In the genomic region with DNA sequence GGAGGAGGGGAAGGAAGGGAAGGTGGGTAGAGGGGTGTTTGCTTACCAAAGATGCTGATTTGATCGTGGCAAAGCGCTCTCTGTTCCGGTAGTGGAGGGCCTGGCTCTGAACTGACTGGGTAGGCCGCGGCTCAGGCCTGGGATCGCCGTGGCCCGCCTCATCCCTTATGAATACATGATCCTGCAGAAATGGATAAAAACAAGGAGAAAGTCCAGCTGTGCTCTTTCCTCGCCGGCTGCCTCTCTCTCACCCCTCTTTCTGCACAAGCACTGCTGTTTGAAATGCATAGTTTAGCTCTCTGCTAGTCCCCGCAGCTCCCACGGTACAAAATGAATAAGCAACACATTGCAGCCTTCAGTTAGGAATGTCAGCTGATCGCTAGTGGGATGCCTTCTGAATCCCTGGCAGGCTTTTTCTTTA, we compare ENCODE assay signal across 8 cellular contexts. TPM values are rescaled to one million over a fixed set of nuclear protein-coding genes. Genes with fewer than 3 reads are reported as not detected.
DNase-seq lines count a peak whose midpoint lies in the region; ATAC-seq, FAIRE-seq and TF ChIP-seq lines count a peak whose summit lies in the region.

No MANE protein-coding gene starts in this region.

- no peak for FAIRE-seq in HTR-8/SVneo (lab: Jason Lieb, UNC)

- no peaks in the 10 kb centered on the region for H3K79me2 ChIP-seq in GM23338 (replicated peaks; ENCODE audit: insufficient read depth)

- H3K27me3 Mint-ChIP-seq in GM23338 (ENCODE audit: insufficient read depth, low read depth, poor library complexity) = no peaks in the 10 kb centered on the region

- H3K27me3 ChIP-seq in GM23338 (ENCODE audit: insufficient read depth) (no peaks in the 10 kb centered on the region), adrenal gland (no peaks in the 10 kb centered on the region), right cardiac atrium (ENCODE audit: control insufficient read depth, insufficient read depth) (no peaks in the 10 kb centered on the region), rectal smooth muscle tissue (ENCODE audit: control insufficient read depth, insufficient read depth, low read length) (no peaks in the 10 kb centered on the region)

- WGBS in adrenal gland, 4 donors = 19 to 27% (median 21%) methylated on average over 13 of the region's 13 CpGs
- 29% methylated on average over 13 of the region's 13 CpGs for WGBS in right cardiac atrium

- H2AFZ ChIP-seq in GM23338 = peak overlapping the region; percentile 52; the same call in 1 of the 2 replicates

- H3K9me3 ChIP-seq in adrenal gland (replicated peaks in 1 of 3) (no peaks in the 10 kb centered on the region), right cardiac atrium (ENCODE audit: control insufficient read depth, low read length) (no peaks in the 10 kb centered on the region)

- DNase-seq in GM23338 (ENCODE audit: low spot score) (peak; percentile 72), adrenal gland (peak; percentile 23 to 70 (median 30)), right cardiac atrium (peak; percentile 32 to 70 (median 59)), HTR-8/SVneo (ENCODE audit: insufficient read length, low spot score) (no peak), ACHN (no peak), NOMO-1 treated with DMSO at 0.1 percent for 48 hours (lab: John Stamatoyannopoulos, UW; ENCODE audit: unreplicated experiment) (no peak)

- no peaks in the 10 kb centered on the region for H3K9me3 Mint-ChIP-seq in GM23338

- ATAC-seq in GM23338 = peak; percentile 95
- peak; percentile 80 to 81 for ATAC-seq in right cardiac atrium
- ATAC-seq in HG03280 (IDR thresholded peaks at IDR 0.05; ENCODE audit: unreplicated experiment) = no peak

- H3K4me3 ChIP-seq in GM23338 (peak overlapping the region; percentile 15), adrenal gland (peak overlapping the region in 2 of 4 donors; percentile 14 to 43), right cardiac atrium (ENCODE audit: low read length) (peak overlapping the region; percentile 31), rectal smooth muscle tissue (ENCODE audit: low read length) (peak overlapping the region; percentile 60)

- no peaks in the 10 kb centered on the region for H4K20me1 ChIP-seq in GM23338 (replicated peaks; ENCODE audit: insufficient read depth)

- no peaks in the 10 kb centered on the region for H3K9me2 ChIP-seq in GM23338 (ENCODE audit: insufficient read depth)

- intact Hi-C loops in adrenal gland (cut with DNase I) (no loop called here), right cardiac atrium (cut with DNase I) (loop anchor here in 2 of 4 donors (5.0 kb wide), 1 partner anchor 183 kb away; a partner anchor contains a TSS)

- peak overlapping the region; percentile 16 for H3K4me2 ChIP-seq in GM23338

- TF ChIP-seq POLR2A in adrenal gland (IDR thresholded peaks at IDR 0.05) = no peak

- peaks cover 28% of the 10 kb centered on the region for H3K4me1 Mint-ChIP-seq in GM23338

- peak overlapping the region; percentile 69 for H3K4me3 Mint-ChIP-seq in GM23338

- no peak for TF ChIP-seq CTCF in GM23338 (conservative IDR thresholded peaks at IDR 0.05; ENCODE audit: low read depth in 2 of 2)
- no peak for TF ChIP-seq CTCF in adrenal gland (IDR thresholded peaks at IDR 0.05)

- H3K36me3 ChIP-seq in GM23338 (ENCODE audit: insufficient read depth) = no peaks in the 10 kb centered on the region
- no peaks in the 10 kb centered on the region for H3K36me3 ChIP-seq in adrenal gland (replicated peaks in 1 of 2)
- H3K36me3 ChIP-seq in rectal smooth muscle tissue (ENCODE audit: control insufficient read depth, insufficient read depth, low read length) = no peaks in the 10 kb centered on the region

- in situ Hi-C loops in ACHN (cut with HindIII; ENCODE audit: low pct_ligation_motif_present, low pct_unique_long_range_greater_than_20kb, low sequenced_read_pairs) = loop anchor here (10.0 kb wide), 1 partner anchor 185 kb away; a partner anchor contains a TSS

- peak overlapping the region; percentile 47; the same call in 1 of the 2 replicates for H3K27ac ChIP-seq in GM23338 (ENCODE audit: low read depth)
- peak overlapping the region in 4 of 5 donors; percentile 54 to 89 (median 81) for H3K27ac ChIP-seq in adrenal gland
- peak overlapping the region; percentile 86 for H3K27ac ChIP-seq in right cardiac atrium (ENCODE audit: low read length)
- peak overlapping the region; percentile 75 for H3K27ac ChIP-seq in rectal smooth muscle tissue (ENCODE audit: low read depth, low read length)

- H3F3A ChIP-seq in GM23338 (replicated peaks; ENCODE audit: low read depth) = no peaks in the 10 kb centered on the region

- H3K27ac Mint-ChIP-seq in GM23338 = peak overlapping the region; percentile 64

- H3K9ac ChIP-seq in rectal smooth muscle tissue (ENCODE audit: low read length) = no peak overlapping the region

- H3K4me1 ChIP-seq in GM23338 (ENCODE audit: insufficient read depth) (peaks cover 23% of the 10 kb centered on the region), adrenal gland (replicated peaks in 1 of 2) (peaks cover 22 to 31% of the 10 kb centered on the region in 2 donors), right cardiac atrium (ENCODE audit: control insufficient read depth, insufficient read depth, low read length) (peaks cover 2% of the 10 kb centered on the region), rectal smooth muscle tissue (ENCODE audit: control insufficient read depth, insufficient read depth, low read length) (peaks cover 7% of the 10 kb centered on the region)

- H3K36me3 Mint-ChIP-seq in GM23338 (ENCODE audit: low read depth) = no peaks in the 10 kb centered on the region

TF ChIP-seq in GM23338, 12 proteins besides CTCF, POLR2A, EP300 and RAD21 (continues in another document):
- TF ChIP-seq, protein P1, sequence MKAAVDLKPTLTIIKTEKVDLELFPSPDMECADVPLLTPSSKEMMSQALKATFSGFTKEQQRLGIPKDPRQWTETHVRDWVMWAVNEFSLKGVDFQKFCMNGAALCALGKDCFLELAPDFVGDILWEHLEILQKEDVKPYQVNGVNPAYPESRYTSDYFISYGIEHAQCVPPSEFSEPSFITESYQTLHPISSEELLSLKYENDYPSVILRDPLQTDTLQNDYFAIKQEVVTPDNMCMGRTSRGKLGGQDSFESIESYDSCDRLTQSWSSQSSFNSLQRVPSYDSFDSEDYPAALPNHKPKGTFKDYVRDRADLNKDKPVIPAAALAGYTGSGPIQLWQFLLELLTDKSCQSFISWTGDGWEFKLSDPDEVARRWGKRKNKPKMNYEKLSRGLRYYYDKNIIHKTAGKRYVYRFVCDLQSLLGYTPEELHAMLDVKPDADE (IDR thresholded peaks at IDR 0.05) = no peak
- TF ChIP-seq CREB1 (CRISPR knock-in tag; IDR thresholded peaks at IDR 0.05; ENCODE audit: low read depth) (no peak), JUNB (IDR thresholded peaks at IDR 0.05; ENCODE audit: unreplicated experiment) (no peak), POLR2AphosphoS5 (IDR thresholded peaks at IDR 0.05; ENCODE audit: low read depth) (no peak), NANOG (IDR thresholded peaks at IDR 0.05; ENCODE audit: borderline replicate concordance) (no peak), STAT1 (IDR thresholded peaks at IDR 0.05; ENCODE audit: unreplicated experiment) (no peak), EZH2phosphoT487 (IDR thresholded peaks at IDR 0.05; ENCODE audit: unreplicated experiment) (no peak)
- TF ChIP-seq, protein P2, sequence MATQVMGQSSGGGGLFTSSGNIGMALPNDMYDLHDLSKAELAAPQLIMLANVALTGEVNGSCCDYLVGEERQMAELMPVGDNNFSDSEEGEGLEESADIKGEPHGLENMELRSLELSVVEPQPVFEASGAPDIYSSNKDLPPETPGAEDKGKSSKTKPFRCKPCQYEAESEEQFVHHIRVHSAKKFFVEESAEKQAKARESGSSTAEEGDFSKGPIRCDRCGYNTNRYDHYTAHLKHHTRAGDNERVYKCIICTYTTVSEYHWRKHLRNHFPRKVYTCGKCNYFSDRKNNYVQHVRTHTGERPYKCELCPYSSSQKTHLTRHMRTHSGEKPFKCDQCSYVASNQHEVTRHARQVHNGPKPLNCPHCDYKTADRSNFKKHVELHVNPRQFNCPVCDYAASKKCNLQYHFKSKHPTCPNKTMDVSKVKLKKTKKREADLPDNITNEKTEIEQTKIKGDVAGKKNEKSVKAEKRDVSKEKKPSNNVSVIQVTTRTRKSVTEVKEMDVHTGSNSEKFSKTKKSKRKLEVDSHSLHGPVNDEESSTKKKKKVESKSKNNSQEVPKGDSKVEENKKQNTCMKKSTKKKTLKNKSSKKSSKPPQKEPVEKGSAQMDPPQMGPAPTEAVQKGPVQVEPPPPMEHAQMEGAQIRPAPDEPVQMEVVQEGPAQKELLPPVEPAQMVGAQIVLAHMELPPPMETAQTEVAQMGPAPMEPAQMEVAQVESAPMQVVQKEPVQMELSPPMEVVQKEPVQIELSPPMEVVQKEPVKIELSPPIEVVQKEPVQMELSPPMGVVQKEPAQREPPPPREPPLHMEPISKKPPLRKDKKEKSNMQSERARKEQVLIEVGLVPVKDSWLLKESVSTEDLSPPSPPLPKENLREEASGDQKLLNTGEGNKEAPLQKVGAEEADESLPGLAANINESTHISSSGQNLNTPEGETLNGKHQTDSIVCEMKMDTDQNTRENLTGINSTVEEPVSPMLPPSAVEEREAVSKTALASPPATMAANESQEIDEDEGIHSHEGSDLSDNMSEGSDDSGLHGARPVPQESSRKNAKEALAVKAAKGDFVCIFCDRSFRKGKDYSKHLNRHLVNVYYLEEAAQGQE (IDR thresholded peaks at IDR 0.05; ENCODE audit: unreplicated experiment) = no peak

RNA-seq across cellular contexts. Expression of a gene that starts 53.8 kb away (rescaled TPM):
- 442 and 453 TPM in 2 replicates for total RNA-seq in GM23338 (2014; rRNA removed; shearing (Covaris generic))
- 819 and 844 TPM in 2 replicates for polyA plus RNA-seq in GM23338 (2016; fragmentation: Nextera tagmentation; extraction: Ambion mirVana)
- total RNA-seq in adrenal gland = 1,000 to 10,000 TPM; 1,179 to 3,690 (median 2,679) TPM
- polyA plus RNA-seq in adrenal gland = 1,000 to 10,000 TPM; 1,847 to 2,719 (median 2,102) TPM
- 100 to 1,000 TPM; 370 to 507 (median 411) TPM for total RNA-seq in right cardiac atrium
- 477 TPM for polyA plus RNA-seq in right cardiac atrium

Comparison
In these comparisons a context has a peak if more than half of its experiments do, and no peak if none do; other contexts are left out.
1. DNase-seq: peak in GM23338 (single experiment), adrenal gland (7 of 7) and right cardiac atrium (3 of 3); none in HTR-8/SVneo (single experiment), ACHN (single experiment) and NOMO-1 treated with DMSO at 0.1 percent for 48 hours (single experiment).
2. Peak in every context shown above with its lines, with median percentiles within 50 percentile points of each other: H3K27ac ChIP-seq.